In the genomic region with DNA sequence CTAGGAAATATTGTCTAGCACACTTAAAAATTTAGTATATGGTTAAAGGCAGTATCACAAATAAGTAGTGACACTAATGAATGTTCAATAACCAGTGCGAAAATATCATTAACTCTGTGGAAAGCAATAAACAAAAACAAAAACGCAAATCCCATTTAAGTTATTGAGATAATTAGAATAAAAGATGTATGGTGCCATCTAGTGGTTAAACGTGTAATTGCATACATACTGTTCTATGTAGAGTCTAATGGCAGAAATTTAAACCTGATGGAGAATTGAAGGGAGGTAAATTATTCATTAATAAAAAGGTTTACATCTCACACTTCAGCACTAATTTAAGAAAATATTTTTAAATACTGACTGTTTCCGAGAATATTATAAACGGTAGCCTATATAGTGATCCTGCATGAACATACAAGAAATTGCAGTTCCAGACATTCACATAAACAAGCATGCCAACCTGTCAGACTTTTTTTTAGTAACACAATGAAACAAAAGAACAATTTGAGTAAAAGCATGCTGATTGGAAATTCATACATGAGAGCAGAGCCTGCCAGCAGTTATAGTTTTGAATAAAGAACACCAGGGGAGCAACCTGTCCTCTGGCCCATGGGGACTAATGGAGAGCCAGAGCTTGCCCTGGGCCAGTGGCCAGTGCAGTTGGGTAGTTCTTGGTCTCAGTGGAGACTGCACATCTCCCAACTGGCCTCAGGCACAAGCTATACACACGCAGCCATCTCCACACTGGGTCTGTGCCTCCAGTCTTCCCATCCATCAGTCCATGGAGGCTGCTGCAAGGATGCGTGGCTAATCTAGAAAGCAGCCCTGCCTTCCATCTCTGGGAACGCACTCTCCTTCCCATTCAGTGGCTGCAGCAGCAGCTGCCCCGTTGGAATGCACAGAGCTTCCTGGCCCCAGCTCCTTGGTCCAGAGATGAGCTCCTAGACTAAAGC, we compare ENCODE assay signal across 8 cellular contexts. TPM values are rescaled to one million over a fixed set of nuclear protein-coding genes. Genes with fewer than 3 reads are reported as not detected.
DNase-seq lines count a peak whose midpoint lies in the region; ATAC-seq and TF ChIP-seq lines count a peak whose summit lies in the region.

No MANE protein-coding gene starts in this region.

- no peak for TF ChIP-seq POLR2A in right lobe of liver (IDR thresholded peaks at IDR 0.05)

- TF ChIP-seq CTCF in cardiac muscle cell (IDR thresholded peaks at IDR 0.05; ENCODE audit: low read depth, low read length) (peak; percentile 58), choroid plexus epithelial cell (conservative IDR thresholded peaks at IDR 0.05; ENCODE audit: low read depth, low read length) (peak; percentile 55), right lobe of liver (IDR thresholded peaks at IDR 0.05) (peak; percentile 80 to 86 (median 82))

- H3K36me3 ChIP-seq in cardiac muscle cell (no peaks in the 10 kb centered on the region), right lobe of liver (no peaks in the 10 kb centered on the region)

- H3K4me3 ChIP-seq in cardiac muscle cell (no peak overlapping the region), choroid plexus epithelial cell (ENCODE audit: low read depth, low read length) (no peak overlapping the region), right lobe of liver (no peak overlapping the region)

- no peaks in the 10 kb centered on the region for H3K27me3 ChIP-seq in cardiac muscle cell
- no peaks in the 10 kb centered on the region for H3K27me3 ChIP-seq in right lobe of liver

- peaks cover 21% of the 10 kb centered on the region for H3K4me1 Mint-ChIP-seq in stimulated activated memory B cell treated with anti-CD40 and anti-IgM and Interleukin-4, amounts not matched to agents 10 μg/mL and 1 μg/mL and 100 μg/mL, for 72 hours

- ATAC-seq in HG03565 (IDR thresholded peaks at IDR 0.05; ENCODE audit: unreplicated experiment), result peak; percentile 33
- peak; percentile 71 to 87 (median 82) for ATAC-seq in right lobe of liver
- ATAC-seq in GM19324 (IDR thresholded peaks at IDR 0.05; ENCODE audit: low FRiP score, unreplicated experiment), result no peak
- ATAC-seq in stimulated activated memory B cell treated with anti-CD40 and anti-IgM and Interleukin-4, amounts not matched to agents 10 μg/mL and 1 μg/mL and 100 μg/mL, for 72 hours, result no peak

- DNase-seq in cardiac muscle cell (ENCODE audit: low read depth in 1 of 2, low spot score in 1 of 2) (peak; percentile 73 to 76), cardiac septum (ENCODE audit: low spot score) (no peak), NCI-H82 treated with DMSO at 0.1 percent for 48 hours (lab: John Stamatoyannopoulos, UW; ENCODE audit: unreplicated experiment) (peak; percentile 49), choroid plexus epithelial cell (ENCODE audit: low read depth) (peak; percentile 81), right lobe of liver (no peak)

- H3K27me3 Mint-ChIP-seq in stimulated activated memory B cell treated with anti-CD40 and anti-IgM and Interleukin-4, amounts not matched to agents 10 μg/mL and 1 μg/mL and 100 μg/mL, for 72 hours, result no peaks in the 10 kb centered on the region

- H3K4me1 ChIP-seq in cardiac muscle cell (ENCODE audit: low read depth) (no peaks in the 10 kb centered on the region), right lobe of liver (no peaks in the 10 kb centered on the region)

- H3K9me3 ChIP-seq in cardiac muscle cell (ENCODE audit: low read depth), result no peaks in the 10 kb centered on the region
- H3K9me3 ChIP-seq in right lobe of liver, result no peaks in the 10 kb centered on the region

- no peaks in the 10 kb centered on the region for H3K36me3 Mint-ChIP-seq in stimulated activated memory B cell treated with anti-CD40 and anti-IgM and Interleukin-4, amounts not matched to agents 10 μg/mL and 1 μg/mL and 100 μg/mL, for 72 hours

- no peak overlapping the region for H3K4me3 Mint-ChIP-seq in stimulated activated memory B cell treated with anti-CD40 and anti-IgM and Interleukin-4, amounts not matched to agents 10 μg/mL and 1 μg/mL and 100 μg/mL, for 72 hours

- 7% methylated on average over 7 of the region's 9 CpGs for WGBS in right lobe of liver (ENCODE audit: insufficient coverage, low coverage, low lambda C conversion rate, missing lambda C conversion rate)

- H3K27ac ChIP-seq in cardiac muscle cell, result no peak overlapping the region
- no peak overlapping the region for H3K27ac ChIP-seq in right lobe of liver

- H3K27ac Mint-ChIP-seq in stimulated activated memory B cell treated with anti-CD40 and anti-IgM and Interleukin-4, amounts not matched to agents 10 μg/mL and 1 μg/mL and 100 μg/mL, for 72 hours, result no peak overlapping the region

- no peaks in the 10 kb centered on the region for H3K9me3 Mint-ChIP-seq in stimulated activated memory B cell treated with anti-CD40 and anti-IgM and Interleukin-4, amounts not matched to agents 10 μg/mL and 1 μg/mL and 100 μg/mL, for 72 hours

- intact Hi-C loops in cardiac septum (cut with DNase I) (loop anchor here (1.0 kb wide), 1 partner anchor 117 kb away; no protein-coding TSS in a partner anchor), right lobe of liver (cut with DNase I) (loop anchor here in 1 of 2 donors (10.0 kb wide), 1 partner anchor 119 kb away; no protein-coding TSS in a partner anchor)

RNA-seq across cellular contexts. Expression of a gene that starts 28.0 kb away (rescaled TPM):
- total RNA-seq in cardiac muscle cell (not detected in 2 replicates), cardiac septum (not detected), right lobe of liver (not detected)
- polyA plus RNA-seq in cardiac muscle cell, result not detected in 2 replicates

RNA-seq across cellular contexts. Expression of a gene that starts 50.1 kb away (rescaled TPM):
- not detected in 2 replicates for total RNA-seq in cardiac muscle cell
- polyA plus RNA-seq in cardiac muscle cell, result 0.09 TPM in 1 of 2 replicates, not detected in the other
- 3.4 TPM for total RNA-seq in cardiac septum
- total RNA-seq in right lobe of liver, result 10 to 100 TPM; 17.8 to 39.8 (median 26.3) TPM

Comparison
In these comparisons a context has a peak if more than half of its experiments do, and no peak if none do; other contexts are left out.
1. DNase-seq: peak in cardiac muscle cell (2 of 2), NCI-H82 treated with DMSO at 0.1 percent for 48 hours (single experiment) and choroid plexus epithelial cell (single experiment); none in cardiac septum (single experiment) and right lobe of liver (0 of 3).
2. ATAC-seq: peak in HG03565 (single experiment) and right lobe of liver (4 of 4); none in GM19324 (single experiment) and stimulated activated memory B cell treated with anti-CD40 and anti-IgM and Interleukin-4, amounts not matched to agents 10 μg/mL and 1 μg/mL and 100 μg/mL, for 72 hours (single experiment).
3. Peak in every context shown above with its lines, with median percentiles within 50 percentile points of each other: CTCF ChIP-seq.